11 cellular contexts compared by ENCODE assay signal in the genomic region with DNA sequence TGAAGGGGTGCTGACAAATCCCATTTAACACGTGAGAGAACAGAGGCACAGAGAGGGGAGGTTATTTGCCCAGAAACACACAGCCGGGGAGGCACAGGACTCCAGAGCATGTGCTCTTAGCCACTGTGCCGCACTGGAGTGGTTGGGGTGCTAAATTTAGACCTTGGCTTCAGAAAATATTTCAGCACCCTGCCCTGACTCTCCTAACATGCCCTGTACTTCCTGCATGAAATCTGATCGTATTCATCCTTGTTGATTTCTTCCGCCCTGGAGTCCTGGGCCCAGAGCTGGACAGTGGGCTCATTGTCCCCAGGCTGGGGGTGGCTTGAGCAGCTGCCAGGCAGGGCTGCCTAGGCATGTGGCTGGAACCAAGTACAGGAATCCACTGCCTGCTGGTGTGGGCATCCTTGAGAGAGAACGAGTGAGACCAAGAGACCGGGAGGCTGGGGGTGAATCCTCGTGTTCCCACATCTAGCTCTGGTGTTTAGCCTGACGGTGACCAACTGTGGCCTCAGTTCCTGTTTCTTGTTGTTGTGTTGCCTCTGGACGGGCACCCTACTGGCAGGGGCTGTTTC. TPM values are rescaled to one million over a fixed set of nuclear protein-coding genes. Genes with fewer than 3 reads are reported as not detected.
DNase-seq lines count a peak whose midpoint lies in the region; ATAC-seq, FAIRE-seq and TF ChIP-seq lines count a peak whose summit lies in the region.
"Had no signal": no experiment of that assay in that cellular context is flagged by ENCODE, and none has a peak within 500 bp of the region (broad histone marks: within the 10 kb centered on the region; RNA-seq: fewer than 3 reads in every experiment).

No MANE protein-coding gene starts in this region.

- peak; percentile 51 for FAIRE-seq in HTR-8/SVneo (lab: Jason Lieb, UNC)

- H3K36me3 Mint-ChIP-seq in activated T-helper 1 cell treated with anti-CD3 and anti-CD28 coated beads, Interleukin-12 subunit alpha, Interleukin-12 subunit beta, Interleukin-2, Interleukin-4 antibody, amounts not matched to agents 30 ng/mL and 10 ng/mL and 1 ng/mL, durations not matched to agents 14 hours and 24 hours and 36 hours (ENCODE audit: low read depth), result no peaks in the 10 kb centered on the region

- no peak overlapping the region for H3K27ac Mint-ChIP-seq in activated T-helper 1 cell treated with anti-CD3 and anti-CD28 coated beads, Interleukin-12 subunit alpha, Interleukin-12 subunit beta, Interleukin-2, Interleukin-4 antibody, amounts not matched to agents 30 ng/mL and 10 ng/mL and 1 ng/mL, durations not matched to agents 14 hours and 24 hours and 36 hours
- H3K27ac Mint-ChIP-seq: activated B cell treated with CpG ODN at 0.5 μM for 24 hours, IgD-negative memory B cell had no signal

- intact Hi-C loops in body of pancreas (cut with DNase I), result no loop called here
- intact Hi-C loops in activated T-helper 1 cell treated with anti-CD3 and anti-CD28 coated beads, Interleukin-12 subunit alpha, Interleukin-12 subunit beta, Interleukin-2, Interleukin-4 antibody, amounts not matched to agents 30 ng/mL and 10 ng/mL and 1 ng/mL, durations not matched to agents 14 hours and 24 hours and 36 hours (cut with micrococcal nuclease), result no loop called here

- no peak for DNase-seq in HTR-8/SVneo (ENCODE audit: insufficient read length, low spot score)
- DNase-seq in body of pancreas, result peak; percentile 69 to 85 (median 82)
- DNase-seq in iris pigment epithelial cell (ENCODE audit: low read depth), result peak; percentile 53
- peak; percentile 47 to 96 (median 89) for DNase-seq in substantia nigra (lab: John Stamatoyannopoulos, UW)
- no peak for DNase-seq in activated T-helper 1 cell treated with anti-CD3 and anti-CD28 coated beads, Interleukin-12 subunit alpha, Interleukin-12 subunit beta, Interleukin-2, Interleukin-4 antibody, amounts not matched to agents 30 ng/mL and 10 ng/mL and 1 ng/mL, durations not matched to agents 14 hours and 24 hours and 36 hours (ENCODE audit: low spot score)
- no peak for DNase-seq in activated naive CD4-positive, alpha-beta T cell treated with anti-CD3 and anti-CD28 coated beads, Interleukin-2, amount 50 U/mL, for 16 hours
- DNase-seq: activated B cell treated with CpG ODN at 0.5 μM for 24 hours had no signal

- no peak overlapping the region for H3K4me3 Mint-ChIP-seq in activated T-helper 1 cell treated with anti-CD3 and anti-CD28 coated beads, Interleukin-12 subunit alpha, Interleukin-12 subunit beta, Interleukin-2, Interleukin-4 antibody, amounts not matched to agents 30 ng/mL and 10 ng/mL and 1 ng/mL, durations not matched to agents 14 hours and 24 hours and 36 hours
- H3K4me3 Mint-ChIP-seq: activated B cell treated with CpG ODN at 0.5 μM for 24 hours, IgD-negative memory B cell had no signal

- ATAC-seq in body of pancreas (peak; percentile 91), HG03520 (IDR thresholded peaks at IDR 0.05; ENCODE audit: unreplicated experiment) (no peak), GM21390 (IDR thresholded peaks at IDR 0.05; ENCODE audit: unreplicated experiment) (no peak)

- no peak overlapping the region for H3K4me3 ChIP-seq in body of pancreas

- H3K9me3 ChIP-seq in body of pancreas, result no peaks in the 10 kb centered on the region

- H3K27me3 Mint-ChIP-seq in activated T-helper 1 cell treated with anti-CD3 and anti-CD28 coated beads, Interleukin-12 subunit alpha, Interleukin-12 subunit beta, Interleukin-2, Interleukin-4 antibody, amounts not matched to agents 30 ng/mL and 10 ng/mL and 1 ng/mL, durations not matched to agents 14 hours and 24 hours and 36 hours (ENCODE audit: insufficient read depth), result peaks cover 10% of the 10 kb centered on the region
- H3K27me3 Mint-ChIP-seq: activated B cell treated with CpG ODN at 0.5 μM for 24 hours, IgD-negative memory B cell had no signal

- H3K27ac ChIP-seq in body of pancreas (peak overlapping the region; percentile 58 to 91 (median 82)), substantia nigra (ENCODE audit: low read depth, low read length, poor library complexity, severe bottlenecking) (peak overlapping the region; percentile 97)

- TF ChIP-seq POLR2A in body of pancreas (IDR thresholded peaks at IDR 0.05), result peak in 2 of 3 donors; percentile 38 to 45

- H3K4me1 ChIP-seq in body of pancreas, result peaks cover 31% of the 10 kb centered on the region

- no peak for TF ChIP-seq CTCF in body of pancreas (IDR thresholded peaks at IDR 0.05)

- H3K4me1 Mint-ChIP-seq in activated T-helper 1 cell treated with anti-CD3 and anti-CD28 coated beads, Interleukin-12 subunit alpha, Interleukin-12 subunit beta, Interleukin-2, Interleukin-4 antibody, amounts not matched to agents 30 ng/mL and 10 ng/mL and 1 ng/mL, durations not matched to agents 14 hours and 24 hours and 36 hours (ENCODE audit: low read depth), result peaks cover 6% of the 10 kb centered on the region

- no peaks in the 10 kb centered on the region for H3K9me3 Mint-ChIP-seq in activated T-helper 1 cell treated with anti-CD3 and anti-CD28 coated beads, Interleukin-12 subunit alpha, Interleukin-12 subunit beta, Interleukin-2, Interleukin-4 antibody, amounts not matched to agents 30 ng/mL and 10 ng/mL and 1 ng/mL, durations not matched to agents 14 hours and 24 hours and 36 hours
- H3K9me3 Mint-ChIP-seq: activated B cell treated with CpG ODN at 0.5 μM for 24 hours, IgD-negative memory B cell had no signal

- 28 to 31% methylated on average over 6 to 10 of the region's 10 CpGs for WGBS in body of pancreas, 2 donors

- H3K27me3 ChIP-seq in body of pancreas, result no peaks in the 10 kb centered on the region

- H3K36me3 ChIP-seq in body of pancreas (replicated peaks in 1 of 2; ENCODE audit: insufficient read depth in 1 of 2, low read depth in 2 of 2), result no peaks in the 10 kb centered on the region

RNA-seq across cellular contexts. Expression of gene SLC27A1, which starts 5.3 kb away (rescaled TPM):
- total RNA-seq in body of pancreas, result 10 to 100 TPM; 21.1 to 25.7 TPM
- 1.7 and 2.0 TPM in 2 replicates for total RNA-seq in activated T-helper 1 cell treated with anti-CD3 and anti-CD28 coated beads, Interleukin-12 subunit alpha, Interleukin-12 subunit beta, Interleukin-2, Interleukin-4 antibody, amounts not matched to agents 30 ng/mL and 10 ng/mL and 1 ng/mL, durations not matched to agents 14 hours and 24 hours and 36 hours

RNA-seq across cellular contexts. Expression of gene NXNL1, which starts 14.9 kb away (rescaled TPM):
- total RNA-seq in body of pancreas, result not detected
- total RNA-seq in activated T-helper 1 cell treated with anti-CD3 and anti-CD28 coated beads, Interleukin-12 subunit alpha, Interleukin-12 subunit beta, Interleukin-2, Interleukin-4 antibody, amounts not matched to agents 30 ng/mL and 10 ng/mL and 1 ng/mL, durations not matched to agents 14 hours and 24 hours and 36 hours, result not detected in 2 replicates
- total RNA-seq: activated B cell treated with CpG ODN at 0.5 μM for 24 hours, epithelial cell of proximal tubule had no signal

RNA-seq across cellular contexts. Expression of gene TMEM221, which starts 27.2 kb away (rescaled TPM):
- under 1 TPM in 1 of 2 donors, not detected in 1; 0.52 TPM for total RNA-seq in body of pancreas
- total RNA-seq in activated T-helper 1 cell treated with anti-CD3 and anti-CD28 coated beads, Interleukin-12 subunit alpha, Interleukin-12 subunit beta, Interleukin-2, Interleukin-4 antibody, amounts not matched to agents 30 ng/mL and 10 ng/mL and 1 ng/mL, durations not matched to agents 14 hours and 24 hours and 36 hours, result not detected in 2 replicates
- total RNA-seq: activated B cell treated with CpG ODN at 0.5 μM for 24 hours, epithelial cell of proximal tubule had no signal

RNA-seq across cellular contexts. Expression of gene PGLS, which starts 35.8 kb away (rescaled TPM):
- total RNA-seq in body of pancreas, result 10 to 100 TPM; 64.9 to 82.7 TPM
- total RNA-seq in activated T-helper 1 cell treated with anti-CD3 and anti-CD28 coated beads, Interleukin-12 subunit alpha, Interleukin-12 subunit beta, Interleukin-2, Interleukin-4 antibody, amounts not matched to agents 30 ng/mL and 10 ng/mL and 1 ng/mL, durations not matched to agents 14 hours and 24 hours and 36 hours, result 58.9 and 61.3 TPM in 2 replicates

RNA-seq across cellular contexts. Expression of gene MVB12A, which starts 55.8 kb away (rescaled TPM):
- 10 to 100 TPM; 33.3 to 34.8 TPM for total RNA-seq in body of pancreas
- total RNA-seq in activated T-helper 1 cell treated with anti-CD3 and anti-CD28 coated beads, Interleukin-12 subunit alpha, Interleukin-12 subunit beta, Interleukin-2, Interleukin-4 antibody, amounts not matched to agents 30 ng/mL and 10 ng/mL and 1 ng/mL, durations not matched to agents 14 hours and 24 hours and 36 hours, result 40.8 and 42.7 TPM in 2 replicates

Comparison
In these comparisons a context has a peak if more than half of its experiments do, and no peak if none do; other contexts are left out.
1. DNase-seq: peak in body of pancreas (4 of 4), iris pigment epithelial cell (single experiment) and substantia nigra (49 of 49); none in HTR-8/SVneo (single experiment), activated T-helper 1 cell treated with anti-CD3 and anti-CD28 coated beads, Interleukin-12 subunit alpha, Interleukin-12 subunit beta, Interleukin-2, Interleukin-4 antibody, amounts not matched to agents 30 ng/mL and 10 ng/mL and 1 ng/mL, durations not matched to agents 14 hours and 24 hours and 36 hours (single experiment) and activated naive CD4-positive, alpha-beta T cell treated with anti-CD3 and anti-CD28 coated beads, Interleukin-2, amount 50 U/mL, for 16 hours (single experiment).